Comparison of ENCODE assay signal across 9 cellular contexts in the genomic region with DNA sequence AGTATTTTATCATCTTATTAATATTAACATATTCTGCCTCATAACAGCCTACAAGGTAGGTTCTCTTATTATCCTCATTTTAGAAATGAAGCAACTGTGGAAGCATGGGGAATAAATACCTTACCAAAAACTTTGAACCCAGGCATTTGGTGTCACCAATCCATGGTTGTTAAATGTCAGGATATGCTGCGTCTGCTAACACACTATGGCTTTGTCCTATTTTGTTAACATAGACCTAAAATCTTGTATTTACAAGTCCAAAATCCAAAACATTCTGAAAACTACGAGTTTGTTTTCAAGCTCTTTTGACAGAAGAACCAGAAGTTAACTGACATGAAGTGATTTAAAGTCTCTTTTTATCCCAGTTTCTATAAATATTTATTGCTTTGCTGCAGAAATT. TPM values are rescaled to one million over a fixed set of nuclear protein-coding genes. Genes with fewer than 3 reads are reported as not detected.
"Had no signal": no experiment of that assay in that cellular context is flagged by ENCODE, and none has a peak within 500 bp of the region (broad histone marks: within the 10 kb centered on the region; RNA-seq: fewer than 3 reads in every experiment).

No MANE protein-coding gene starts in this region.

- DNase-seq: GDM1, GF-D8 had no signal

- FAIRE-seq: G401.6, GM12878, GM12891, GM12892, GM18507, GM19239 had no signal

- H3K4me3 ChIP-seq: GM12878 had no signal

- ATAC-seq: GM12878 had no signal

RNA-seq across cellular contexts. Expression of a gene that starts 53.4 kb away (rescaled TPM):
- total RNA-seq: G401, GM12878 had no signal
- polyA plus RNA-seq: GM12878 had no signal
